ENCODE assay signal across 8 cellular contexts in the genomic region with DNA sequence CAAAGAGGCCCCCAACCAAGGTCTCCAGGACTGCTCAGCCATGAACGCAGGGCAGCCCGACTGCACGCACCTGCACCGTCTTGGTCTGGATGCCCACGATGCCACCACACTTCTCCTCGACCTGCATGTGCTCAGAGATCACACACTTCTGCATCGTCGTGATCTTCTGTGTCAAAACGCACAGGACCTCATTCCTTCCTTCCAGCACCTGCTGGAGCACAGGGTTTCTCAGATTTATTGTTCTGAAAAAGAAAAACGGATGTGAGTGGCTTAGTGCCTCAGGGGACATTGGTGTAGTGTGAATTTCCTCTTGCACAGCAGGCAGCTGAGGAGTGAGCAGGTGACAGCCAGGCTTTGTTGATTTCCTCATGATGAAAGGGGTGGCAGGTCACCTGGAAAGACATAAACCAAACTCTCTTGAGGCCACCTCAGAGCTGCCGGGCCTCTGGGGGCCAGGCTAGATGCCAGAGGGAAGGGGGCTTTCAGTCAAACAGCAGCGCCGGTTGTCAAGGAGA. TPM values are rescaled to one million over a fixed set of nuclear protein-coding genes. Genes with fewer than 3 reads are reported as not detected.
DNase-seq lines count a peak whose midpoint lies in the region; ATAC-seq, FAIRE-seq and TF ChIP-seq lines count a peak whose summit lies in the region.

No MANE protein-coding gene starts in this region.

- peaks cover 16% of the 10 kb centered on the region for H3K4me1 Mint-ChIP-seq in glutamatergic neuron (ENCODE audit: low read depth, unreplicated experiment)
- H3K4me1 Mint-ChIP-seq in Calu3 (ENCODE audit: low read depth, unreplicated experiment), result peaks cover 13% of the 10 kb centered on the region

- H2BK120ac ChIP-seq in H1 (replicated peaks; ENCODE audit: low read depth, low read length), result no peak overlapping the region

- no peaks in the 10 kb centered on the region for H4K20me1 ChIP-seq in H1 (replicated peaks in 1 of 2; ENCODE audit: control insufficient read depth in 1 of 2, insufficient read depth in 2 of 2, low read length in 2 of 2)

- H3K18ac ChIP-seq in H1 (ENCODE audit: extremely low read depth, low read length), result no peak overlapping the region

- DNase-seq in H1 (ENCODE audit: low read depth in 1 of 2, low spot score in 2 of 2), result peak in 1 of 2 experiments; percentile 32
- DNase-seq in Right ventricle myocardium inferior (ENCODE audit: missing footprints), result no peak
- no peak for DNase-seq in glutamatergic neuron
- no peak for DNase-seq in Calu3
- no peak for DNase-seq in dermis blood vessel endothelial cell

- no peaks in the 10 kb centered on the region for H3K9me3 ChIP-seq in H1 (ENCODE audit: insufficient read depth in 2 of 2, low read depth in 1 of 2, low read length in 1 of 2)

- WGBS in H1 (ENCODE audit: extremely low coverage in 1 of 2, insufficient coverage in 1 of 2, insufficient read length in 1 of 2, insufficient replicate concordance in 2 of 2, low coverage in 1 of 2, low lambda C conversion rate in 2 of 2, missing lambda C conversion rate in 1 of 2), 2 experiments, result 91% methylated on average over 11 of the region's 13 CpGs; no CpG with 5 or more reads in 1 of the 2 experiments

- CTCF ChIA-PET in H1 (lab: Charles Lee; ENCODE audit: partially characterized antibody), result interaction anchor here (1.2 to 6.0 kb wide), 4 partner anchors 10 to 780 kb away, joined by 3 to 69 read pairs (median 8); no protein-coding TSS in a partner anchor
- CTCF ChIA-PET in Calu3 (lab: Charles Lee), result no interaction called here

- no peak overlapping the region for H3K9ac ChIP-seq in H1 (replicated peaks in 1 of 4; ENCODE audit: extremely low read depth in 1 of 4, low read depth in 3 of 4, low read length in 3 of 4)

- intact Hi-C loops in Right ventricle myocardium inferior (cut with DNase I), result no loop called here
- intact Hi-C loops in Calu3 (cut with micrococcal nuclease; ENCODE audit: unreplicated experiment), result no loop called here

- H3K79me1 ChIP-seq in H1 (ENCODE audit: low read depth, low read length), result no peaks in the 10 kb centered on the region

- H3K36me3 Mint-ChIP-seq in glutamatergic neuron (ENCODE audit: unreplicated experiment) (no peaks in the 10 kb centered on the region), Calu3 (ENCODE audit: insufficient read depth, unreplicated experiment) (no peaks in the 10 kb centered on the region)

- H3K4me3 ChIP-seq in H1 (ENCODE audit: extremely low read depth in 1 of 4, insufficient read depth in 2 of 4, low read depth in 3 of 4, low read length in 4 of 4), result no peak overlapping the region

- no peaks in the 10 kb centered on the region for H3K27me3 ChIP-seq in H1 (replicated peaks in 1 of 4; ENCODE audit: control insufficient read depth in 3 of 4, extremely low read depth in 1 of 4, insufficient read depth in 3 of 4, low read length in 3 of 4)

- TF ChIP-seq CTCF in H1 (IDR thresholded peaks at IDR 0.05; ENCODE audit: control extremely low read depth in 1 of 3, insufficient read depth in 1 of 3, low read depth in 1 of 3, low read length in 3 of 3) (no peak), glutamatergic neuron (IDR thresholded peaks at IDR 0.05; ENCODE audit: partially characterized antibody, unreplicated experiment) (no peak), Calu3 (IDR thresholded peaks at IDR 0.05; ENCODE audit: unreplicated experiment) (no peak)

- no peak overlapping the region for H2BK20ac ChIP-seq in H1 (ENCODE audit: low read length)

- H2BK12ac ChIP-seq in H1 (ENCODE audit: low read depth, low read length), result no peak overlapping the region; the same call in 1 of the 2 replicates

- no peak overlapping the region for H3K56ac ChIP-seq in H1 (replicated peaks; ENCODE audit: insufficient read length, low read depth, low read length)

- POLR2A ChIA-PET in H1 (lab: Charles Lee; ENCODE audit: partially characterized antibody), result no interaction called here

- H3K23ac ChIP-seq in H1 (ENCODE audit: insufficient read length), result no peak overlapping the region

- no peak overlapping the region for H3K4me2 ChIP-seq in H1 (ENCODE audit: insufficient read depth in 1 of 2, low read depth in 2 of 2, low read length in 2 of 2)

- TF ChIP-seq POLR2A in H1 (IDR thresholded peaks at IDR 0.05; ENCODE audit: control extremely low read depth in 1 of 2, low read depth in 2 of 2, low read length in 2 of 2), result no peak

- H2AFZ ChIP-seq in H1 (ENCODE audit: low read length), result no peak overlapping the region

- H4K91ac ChIP-seq in H1 (replicated peaks; ENCODE audit: insufficient read length, low read length), result no peak overlapping the region

- H3K27me3 Mint-ChIP-seq in glutamatergic neuron (ENCODE audit: unreplicated experiment) (peaks cover 5% of the 10 kb centered on the region), Calu3 (ENCODE audit: unreplicated experiment) (no peaks in the 10 kb centered on the region)

- no peaks in the 10 kb centered on the region for H3K23me2 ChIP-seq in H1 (ENCODE audit: low read depth, low read length)

- H2AK5ac ChIP-seq in H1 (ENCODE audit: low read depth, low read length), result peak overlapping the region; percentile 65; the same call in 1 of the 2 replicates

- 0 out of 2 replicates have a peak overlapping the region, but pooled peaks have one; percentile 76 for H2BK15ac ChIP-seq in H1 (ENCODE audit: low read length)

- H3K36me3 ChIP-seq in H1 (ENCODE audit: control insufficient read depth in 2 of 4, insufficient read depth in 4 of 4, low read length in 3 of 4), result no peaks in the 10 kb centered on the region

- H4K5ac ChIP-seq in H1 (ENCODE audit: insufficient read length, low read depth, low read length), result no peak overlapping the region

- no TSS peak for BruUV-seq in Calu3 (replicated peaks; lab: Mats Ljungman, UMichigan)

- TF ChIP-seq EP300 in H1 (IDR thresholded peaks at IDR 0.05; ENCODE audit: borderline replicate concordance in 1 of 2, low read depth in 2 of 2, low read length in 2 of 2), result no peak

- ATAC-seq in GM18508 (IDR thresholded peaks at IDR 0.05; ENCODE audit: insufficient read depth, unreplicated experiment) (peak; percentile 53), GM21447 (IDR thresholded peaks at IDR 0.05; ENCODE audit: unreplicated experiment) (peak; percentile 66), HG03432 (IDR thresholded peaks at IDR 0.05; ENCODE audit: unreplicated experiment) (peak; percentile 57), Right ventricle myocardium inferior (no peak)

- FAIRE-seq in H1 (lab: Jason Lieb, UNC), result no peak

- no peak overlapping the region for H3K27ac ChIP-seq in H1 (ENCODE audit: low read depth, low read length)

- no peak overlapping the region for H2BK5ac ChIP-seq in H1 (ENCODE audit: low read depth, low read length)

- H3K4me3 Mint-ChIP-seq in glutamatergic neuron (ENCODE audit: unreplicated experiment) (no peak overlapping the region), Calu3 (ENCODE audit: low read depth, unreplicated experiment) (no peak overlapping the region)

- H3K9me3 Mint-ChIP-seq in glutamatergic neuron (ENCODE audit: unreplicated experiment) (peaks cover 2% of the 10 kb centered on the region), Calu3 (ENCODE audit: low read depth, unreplicated experiment) (no peaks in the 10 kb centered on the region)

- no peak overlapping the region for H4K8ac ChIP-seq in H1 (ENCODE audit: extremely low read depth, insufficient read depth, low read length)

- H3K79me2 ChIP-seq in H1 (ENCODE audit: control insufficient read depth in 1 of 2, insufficient read depth in 2 of 2, low read length in 2 of 2), result no peaks in the 10 kb centered on the region

- H3K27ac Mint-ChIP-seq in glutamatergic neuron (ENCODE audit: unreplicated experiment) (no peak overlapping the region), Calu3 (ENCODE audit: unreplicated experiment) (no peak overlapping the region)

- H3K4me1 ChIP-seq in H1 (replicated peaks in 1 of 4; ENCODE audit: control insufficient read depth in 3 of 4, insufficient read depth in 4 of 4, low read length in 3 of 4), result peaks cover 0 to 6% (median 5%) of the 10 kb centered on the region in 4 experiments; a peak in 6 of 7 replicates

- no peak for TF ChIP-seq RAD21 in H1 (IDR thresholded peaks at IDR 0.05 in 1 of 2, conservative IDR thresholded peaks at IDR 0.05 in 1 of 2; ENCODE audit: low read depth in 2 of 2, low read length in 2 of 2)

- no peak overlapping the region for H3K4ac ChIP-seq in H1 (replicated peaks; ENCODE audit: insufficient read length, low read depth, low read length)

- H3K14ac ChIP-seq in H1 (ENCODE audit: insufficient read length), result no peak overlapping the region

TF ChIP-seq in H1, 55 proteins besides CTCF, POLR2A, EP300 and RAD21:
- TF ChIP-seq SIN3A (conservative IDR thresholded peaks at IDR 0.05 in 1 of 2, IDR thresholded peaks at IDR 0.05 in 1 of 2; ENCODE audit: low read depth in 1 of 2, low read length in 2 of 2), result no peak

RNA-seq across cellular contexts. Expression of a gene that starts 38.2 kb away (rescaled TPM):
- total RNA-seq in H1 (2021; fragmentation: NEBNext Ultra II Directional; extraction: Animal tissue kit (Norgen Biotek cat#: 25700)), result 7.6 and 8.5 TPM in 2 replicates
- 5.4 and 6.7 TPM in 2 replicates for polyA plus RNA-seq in H1 (2011; rRNA removed)
- 9.3 TPM for polyA plus RNA-seq in H1 (2011; cell fraction: cytosol; rRNA removed)
- polyA plus RNA-seq in H1 (2011; cell fraction: nucleus; rRNA removed), result 7.5 TPM
- polyA plus RNA-seq in H1 (2012, experiment 1 of 2), result 7.0 to 10.0 TPM (median 8.1 TPM) in 4 replicates
- polyA plus RNA-seq in H1 (2012, experiment 2 of 2), result 3.9 TPM
- polyA plus RNA-seq in H1 (2013, experiment 1 of 2), result 4.4 TPM
- 3.2 TPM for polyA plus RNA-seq in H1 (2013, experiment 2 of 2)
- polyA minus RNA-seq in H1 (2011; rRNA and poly(A)+ RNA removed), result 15.1 and 17.2 TPM in 2 replicates
- polyA minus RNA-seq in H1 (2011; cell fraction: cytosol; rRNA and poly(A)+ RNA removed), result 6.8 TPM
- polyA minus RNA-seq in H1 (2011; cell fraction: nucleus; rRNA and poly(A)+ RNA removed), result 8.1 TPM
- 4.1 TPM for total RNA-seq in Right ventricle myocardium inferior
- total RNA-seq in glutamatergic neuron (ENCODE audit: unreplicated experiment), result 12.7 TPM
- 9.4 and 11.9 TPM in 2 replicates for total RNA-seq in Calu3 (2022)
- total RNA-seq in dermis blood vessel endothelial cell, result 13.3 and 17.7 TPM in 2 replicates
